In genomic region chr17:7627250-7628121, GRCh38 we compare ENCODE assay signal across 8 cellular contexts. TPM values are rescaled to one million over a fixed set of nuclear protein-coding genes. Genes with fewer than 3 reads are reported as not detected.
DNase-seq lines count a peak whose midpoint lies in the region; ATAC-seq and TF ChIP-seq lines count a peak whose summit lies in the region.

SAT2 (minus strand) TSS chr17:7627821; CDS start chr17:7627635, 186 bp downstream.

- peaks cover 10% of the 10 kb centered on the region; the same call in 1 of the 2 replicates for H3K4me1 Mint-ChIP-seq in HFFc6 (ENCODE audit: low read depth)
- peaks cover 9% of the 10 kb centered on the region for H3K4me1 Mint-ChIP-seq in T-helper 2 cell treated with Interferon-gamma antibody and Interleukin-4, amounts not matched to agents 5 μg/mL and 100 μg/mL, for 36 hours (ENCODE audit: low read depth)

- peak within 1 kb of the TSS; percentile 95 for H3K27ac ChIP-seq in right cardiac atrium (ENCODE audit: low read length)
- H3K27ac ChIP-seq in psoas muscle: peak within 1 kb of the TSS; percentile 97
- H3K27ac ChIP-seq in urinary bladder (ENCODE audit: low read depth): peak within 1 kb of the TSS; percentile 96

- no peaks in the 10 kb centered on the region for H3K27me3 ChIP-seq in right cardiac atrium (ENCODE audit: control insufficient read depth, insufficient read depth)
- H3K27me3 ChIP-seq in psoas muscle (ENCODE audit: insufficient read depth in 3 of 3, low read length in 2 of 3): no peaks in the 10 kb centered on the region

- intact Hi-C loops in right cardiac atrium (cut with DNase I): no loop called here
- intact Hi-C loops in psoas muscle (cut with DNase I): loop anchor here (2.0 to 10.0 kb wide), 2 partner anchors 57 to 217 kb away; no protein-coding TSS in a partner anchor

- no peak for TF ChIP-seq CTCF in HFFc6 (IDR thresholded peaks at IDR 0.05)
- TF ChIP-seq CTCF in psoas muscle (IDR thresholded peaks at IDR 0.05): no peak

- H3K4me3 Mint-ChIP-seq in HFFc6: peak within 1 kb of the TSS; percentile 91
- H3K4me3 Mint-ChIP-seq in T-helper 2 cell treated with Interferon-gamma antibody and Interleukin-4, amounts not matched to agents 5 μg/mL and 100 μg/mL, for 36 hours: peak within 1 kb of the TSS; percentile 92

- H3K4me3 ChIP-seq in right cardiac atrium (ENCODE audit: low read length): peak within 1 kb of the TSS; percentile 96
- peak within 1 kb of the TSS; percentile 92 for H3K4me3 ChIP-seq in psoas muscle
- peak within 1 kb of the TSS; percentile 70 for H3K4me3 ChIP-seq in urinary bladder (ENCODE audit: low read depth, low read length)

- H3K27me3 Mint-ChIP-seq in HFFc6 (ENCODE audit: insufficient read depth): peaks cover 3% of the 10 kb centered on the region
- no peaks in the 10 kb centered on the region for H3K27me3 Mint-ChIP-seq in T-helper 2 cell treated with Interferon-gamma antibody and Interleukin-4, amounts not matched to agents 5 μg/mL and 100 μg/mL, for 36 hours (ENCODE audit: low read depth)

- no peaks in the 10 kb centered on the region for H3K9me3 ChIP-seq in right cardiac atrium (ENCODE audit: control insufficient read depth, low read length)
- no peaks in the 10 kb centered on the region for H3K9me3 ChIP-seq in psoas muscle

- peaks cover 4% of the 10 kb centered on the region; the same call in 1 of the 2 replicates for H3K36me3 Mint-ChIP-seq in HFFc6 (ENCODE audit: low read depth)
- peaks cover 2% of the 10 kb centered on the region for H3K36me3 Mint-ChIP-seq in T-helper 2 cell treated with Interferon-gamma antibody and Interleukin-4, amounts not matched to agents 5 μg/mL and 100 μg/mL, for 36 hours (ENCODE audit: low read depth)

- peak within 1 kb of the TSS; percentile 82 for H3K27ac Mint-ChIP-seq in HFFc6
- H3K27ac Mint-ChIP-seq in T-helper 2 cell treated with Interferon-gamma antibody and Interleukin-4, amounts not matched to agents 5 μg/mL and 100 μg/mL, for 36 hours: peak within 1 kb of the TSS; percentile 77

- H3K36me3 ChIP-seq in psoas muscle (ENCODE audit: insufficient read depth in 1 of 2, low read depth in 1 of 2): peaks cover 0 to 11% of the 10 kb centered on the region in 2 donors
- no peaks in the 10 kb centered on the region for H3K36me3 ChIP-seq in urinary bladder (ENCODE audit: insufficient read depth)

- WGBS in right cardiac atrium: under 1% methylated on average over 54 of the region's 54 CpGs
- 0 to 1% (median 1%) methylated on average over 52 to 54 of the region's 54 CpGs for WGBS in psoas muscle, 3 donors
- under 1% methylated on average over 54 of the region's 54 CpGs for WGBS in urinary bladder

- peak; percentile 64 for DNase-seq in GF-D8 (lab: John Stamatoyannopoulos, UW)
- peak; percentile 85 for DNase-seq in HFFc6
- peak; percentile 73 to 87 (median 85) for DNase-seq in NCI-H1417 (lab: John Stamatoyannopoulos, UW)
- DNase-seq in T-helper 2 cell treated with Interferon-gamma antibody and Interleukin-4, amounts not matched to agents 5 μg/mL and 100 μg/mL, for 36 hours (ENCODE audit: low spot score): peak; percentile 82
- peak; percentile 52 to 97 (median 92) for DNase-seq in anterior cingulate cortex (lab: John Stamatoyannopoulos, UW)
- DNase-seq in right cardiac atrium: peak; percentile 96 to 98 (median 97)
- peak; percentile 97 to 98 for DNase-seq in psoas muscle

- H3K9me3 Mint-ChIP-seq in HFFc6: no peaks in the 10 kb centered on the region
- H3K9me3 Mint-ChIP-seq in T-helper 2 cell treated with Interferon-gamma antibody and Interleukin-4, amounts not matched to agents 5 μg/mL and 100 μg/mL, for 36 hours: no peaks in the 10 kb centered on the region

- ATAC-seq in right cardiac atrium (peak; percentile 98 to 99), psoas muscle (peak; percentile 98 to 99 (median 99))

- peaks cover 7% of the 10 kb centered on the region for H3K4me1 ChIP-seq in right cardiac atrium (ENCODE audit: control insufficient read depth, insufficient read depth, low read length)
- peaks cover 13% of the 10 kb centered on the region for H3K4me1 ChIP-seq in psoas muscle
- no peaks in the 10 kb centered on the region for H3K4me1 ChIP-seq in urinary bladder (ENCODE audit: insufficient read depth)

RNA-seq across cellular contexts. Expression of gene SAT2, which starts in this region (rescaled TPM):
- total RNA-seq in HFFc6 (2021; fragmentation: NEBNext Ultra II Directional; extraction: Animal tissue kit (Norgen Biotek cat#: 25700)): 10 to 100 TPM; 39.2 to 55.0 (median 43.5) TPM
- total RNA-seq in right cardiac atrium (100 to 1,000 TPM in 2 of 4 donors, 10 to 100 TPM in 2; 85.1 to 117 (median 93.7) TPM), psoas muscle (10 to 100 TPM; 60.7 to 70.4 (median 66.2) TPM), urinary bladder (24.8 TPM)
- polyA plus RNA-seq in right cardiac atrium (141 TPM), psoas muscle (100 to 1,000 TPM; 105 to 112 (median 108) TPM), urinary bladder (116 TPM)

Comparison
In these comparisons a context has a peak if more than half of its experiments do, and no peak if none do; other contexts are left out.
1. Peak in every context shown above with its lines: DNase-seq, ATAC-seq, H3K4me3 ChIP-seq and H3K27ac ChIP-seq.
2. intact Hi-C loops: an anchor here in psoas muscle (2.0 to 10.0 kb wide); none called in right cardiac atrium.